Comparison of ENCODE assay signal across 9 cellular contexts in the genomic region with DNA sequence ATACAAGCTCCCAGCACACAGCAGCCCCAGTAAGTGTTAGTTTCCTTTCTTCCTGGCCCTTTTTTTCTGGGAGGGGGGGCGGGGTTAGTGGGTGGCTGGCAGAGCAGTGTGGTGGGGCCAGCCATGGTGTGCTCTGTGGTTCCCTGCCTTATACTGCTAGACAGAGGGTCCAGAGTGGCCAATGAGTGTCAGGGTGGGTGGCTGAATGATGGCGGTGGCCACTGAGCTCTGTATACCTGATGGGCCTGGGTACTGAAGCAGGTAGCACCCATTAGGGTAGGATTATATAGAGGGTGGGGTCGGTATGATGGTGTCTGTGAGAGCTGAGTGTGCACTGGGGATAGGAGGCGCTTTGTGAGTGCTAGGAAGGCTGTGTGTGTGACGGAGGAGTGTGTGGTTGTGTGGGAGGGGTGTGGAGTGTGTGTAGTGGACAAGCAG.
A peak's percentile ranks its signal among the peaks of the same experiment; 100 is the strongest.
DNase-seq lines count a peak whose midpoint lies in the region; ATAC-seq and TF ChIP-seq lines count a peak whose summit lies in the region.
"Had no signal": no experiment of that assay in that cellular context is flagged by ENCODE, and none has a peak within 500 bp of the region (broad histone marks: within the 10 kb centered on the region; RNA-seq: fewer than 3 reads in every experiment).

No MANE protein-coding gene starts in this region.

- peaks cover 24% of the 10 kb centered on the region for H3F3A ChIP-seq in SU-DHL-6 (ENCODE audit: insufficient read depth)

- H3K27me3 ChIP-seq in SU-DHL-6 (ENCODE audit: low read length) (no peaks in the 10 kb centered on the region), iPS-20b (ENCODE audit: insufficient read depth, low read length) (no peaks in the 10 kb centered on the region), stomach smooth muscle (ENCODE audit: control insufficient read depth in 1 of 2, insufficient read depth in 2 of 2, low read length in 2 of 2) (no peaks in the 10 kb centered on the region)

- H3K4me1 ChIP-seq in iPS-20b (ENCODE audit: insufficient read depth, low read length): peaks cover 24% of the 10 kb centered on the region
- H3K4me1 ChIP-seq in stomach smooth muscle (ENCODE audit: control insufficient read depth, insufficient read depth, low read length): peaks cover 75% of the 10 kb centered on the region

- H3K79me2 ChIP-seq in SU-DHL-6 (ENCODE audit: insufficient read depth, low read length): peaks cover 15% of the 10 kb centered on the region; the same call in 1 of the 2 replicates

- H3K27ac ChIP-seq in SU-DHL-6 (ENCODE audit: low read depth, low read length): peak overlapping the region; percentile 89
- no peak overlapping the region for H3K27ac ChIP-seq in iPS-20b (ENCODE audit: low read length)
- H3K27ac ChIP-seq in stomach smooth muscle (ENCODE audit: low read length): peak overlapping the region; percentile 84

- peak overlapping the region; percentile 62 for H3K4me2 ChIP-seq in SU-DHL-6 (ENCODE audit: low read depth, low read length, poor library complexity, severe bottlenecking)

- H2AFZ ChIP-seq in SU-DHL-6 (ENCODE audit: low read depth, low read length, severe bottlenecking): no peak overlapping the region

- no peaks in the 10 kb centered on the region for H3K9me3 ChIP-seq in SU-DHL-6 (ENCODE audit: insufficient read depth, low read length)
- no peaks in the 10 kb centered on the region for H3K9me3 ChIP-seq in iPS-20b (ENCODE audit: insufficient read depth, low read depth, low read length)
- H3K9me3 ChIP-seq in stomach smooth muscle (ENCODE audit: control insufficient read depth in 2 of 2, low read length in 2 of 2): no peaks in the 10 kb centered on the region

- no peak for ATAC-seq in HG03159 (IDR thresholded peaks at IDR 0.05; ENCODE audit: unreplicated experiment)

- H3K9me2 ChIP-seq in SU-DHL-6 (replicated peaks; ENCODE audit: insufficient read depth, low read length): no peaks in the 10 kb centered on the region

- H3K9ac ChIP-seq in SU-DHL-6 (ENCODE audit: low read length) (peak overlapping the region; percentile 91), iPS-20b (ENCODE audit: low read depth, low read length) (peak overlapping the region; percentile 65; the same call in 1 of the 2 replicates), stomach smooth muscle (ENCODE audit: low read length in 2 of 2) (peak overlapping the region; percentile 73 to 77)

- no peak for TF ChIP-seq CTCF in SU-DHL-6 (IDR thresholded peaks at IDR 0.05; ENCODE audit: insufficient read depth, low read length, poor library complexity, severe bottlenecking)

- H3K36me3 ChIP-seq in SU-DHL-6 (ENCODE audit: low read length) (no peaks in the 10 kb centered on the region), iPS-20b (ENCODE audit: insufficient read depth, low read depth, low read length) (peaks cover 8% of the 10 kb centered on the region), stomach smooth muscle (ENCODE audit: control insufficient read depth in 2 of 2, insufficient read depth in 2 of 2, low read length in 2 of 2) (peaks cover 7 to 8% of the 10 kb centered on the region in 2 donors)

- no peak overlapping the region for H3K4me3 ChIP-seq in SU-DHL-6 (ENCODE audit: insufficient read depth, low read length, poor library complexity, severe bottlenecking)
- H3K4me3 ChIP-seq in iPS-20b (ENCODE audit: low read length): peak overlapping the region; percentile 70
- peak overlapping the region; percentile 49 to 75 for H3K4me3 ChIP-seq in stomach smooth muscle (ENCODE audit: low read length in 2 of 2)

- H4K20me1 ChIP-seq in SU-DHL-6 (ENCODE audit: low read depth, low read length): no peaks in the 10 kb centered on the region

- DNase-seq in NCI-H1436 (lab: John Stamatoyannopoulos, UW): peak; percentile 14
- no peak for DNase-seq in NCI-H1436 treated with DMSO at 0.1 percent for 48 hours (lab: John Stamatoyannopoulos, UW)
- DNase-seq in NCI-H446 treated with DMSO at 0.1 percent for 48 hours (lab: John Stamatoyannopoulos, UW): no peak
- DNase-seq in inferior parietal cortex (ENCODE audit: extremely low spot score): no peak
- DNase-seq: NCI-H1105 treated with DMSO at 0.1 percent for 48 hours had no signal
